In genomic region chr20:53847118-53847842, GRCh38 we compare ENCODE assay signal across 11 cellular contexts.
DNase-seq lines count a peak whose midpoint lies in the region; ATAC-seq and TF ChIP-seq lines count a peak whose summit lies in the region.
"Had no signal": no experiment of that assay in that cellular context is flagged by ENCODE, and none has a peak within 500 bp of the region (broad histone marks: within the 10 kb centered on the region; RNA-seq: fewer than 3 reads in every experiment).

No MANE protein-coding gene starts in this region.

- no peak overlapping the region for H3K56ac ChIP-seq in H9 (ENCODE audit: insufficient read length, low read depth, low read length)

- WGBS in mammary epithelial cell (ENCODE audit: low coverage, missing lambda C conversion rate): 72% methylated on average over 8 of the region's 8 CpGs
- 22% methylated on average over 8 of the region's 8 CpGs for WGBS in thymus
- no CpG with 5 or more reads among the region's 8 CpGs for WGBS in H9 (ENCODE audit: extremely low coverage, insufficient read length, low lambda C conversion rate)

- H3K27ac ChIP-seq in mammary epithelial cell (ENCODE audit: insufficient read depth, low read depth, low read length): no peak overlapping the region
- no peak overlapping the region for H3K27ac ChIP-seq in breast epithelium
- no peak overlapping the region for H3K27ac ChIP-seq in MM.1S (ENCODE audit: low read length)
- peak overlapping the region; percentile 75 for H3K27ac ChIP-seq in thymus (ENCODE audit: low read depth)
- no peak overlapping the region for H3K27ac ChIP-seq in H9 (ENCODE audit: insufficient read length, low read depth, low read length)

- H3K4ac ChIP-seq in H9 (ENCODE audit: low read depth, low read length): no peak overlapping the region

- in situ Hi-C loops in mammary epithelial cell (cut with MboI; ENCODE audit: low sequenced_read_pairs in 2 of 2): no loop called here

- no peak overlapping the region for H2BK120ac ChIP-seq in H9 (ENCODE audit: low read depth, low read length, poor library complexity, severe bottlenecking)

- H3K9ac ChIP-seq in mammary epithelial cell (ENCODE audit: insufficient read depth, low read length) (no peak overlapping the region), MM.1S (ENCODE audit: low read length) (no peak overlapping the region), H9 (ENCODE audit: extremely low read depth, insufficient read length, low read length) (no peak overlapping the region)

- H3K4me1 Mint-ChIP-seq in activated naive CD8-positive, alpha-beta T cell (ENCODE audit: low read depth): peaks cover 70% of the 10 kb centered on the region
- H3K4me1 Mint-ChIP-seq in H9: peaks cover 8 to 9% of the 10 kb centered on the region in 2 experiments; a peak in 3 of 4 replicates

- no peak overlapping the region for H2BK15ac ChIP-seq in H9 (ENCODE audit: low read depth, low read length)

- H3K79me2 ChIP-seq in mammary epithelial cell (ENCODE audit: insufficient read depth, low read length): no peaks in the 10 kb centered on the region
- H3K79me2 ChIP-seq in MM.1S (ENCODE audit: low read length): no peaks in the 10 kb centered on the region
- no peaks in the 10 kb centered on the region for H3K79me2 ChIP-seq in H9 (ENCODE audit: insufficient read depth, low read length)

- H3K23me2 ChIP-seq in H9 (ENCODE audit: insufficient read length, low read depth, low read length, poor library complexity, severe bottlenecking): no peaks in the 10 kb centered on the region

- H3K9me3 Mint-ChIP-seq in activated naive CD8-positive, alpha-beta T cell (ENCODE audit: low read depth): no peaks in the 10 kb centered on the region
- no peaks in the 10 kb centered on the region for H3K9me3 Mint-ChIP-seq in H9

- H3K4me3 ChIP-seq in mammary epithelial cell (replicated peaks in 1 of 3; ENCODE audit: insufficient read depth in 1 of 3, low read depth in 2 of 3, low read length in 3 of 3) (no peak overlapping the region), breast epithelium (no peak overlapping the region), MM.1S (ENCODE audit: low read length) (0 out of 2 replicates have a peak overlapping the region, but pooled peaks have one; percentile 0), thymus (ENCODE audit: low read length) (no peak overlapping the region)

- DNase-seq in mammary epithelial cell: no peak
- no peak for DNase-seq in breast epithelium (ENCODE audit: low spot score in 2 of 2)
- peak; percentile 34 for DNase-seq in MM.1S
- DNase-seq in H9: no peak
- DNase-seq in sciatic nerve (ENCODE audit: low spot score): no peak
- DNase-seq: NK-92 treated with Interleukin-12 subunit alpha and Interleukin-12 subunit beta, amount 100 ng/mL, for 24 hours had no signal

- ATAC-seq in HG03571 (IDR thresholded peaks at IDR 0.05; ENCODE audit: unreplicated experiment) (no peak), sciatic nerve (no peak)
- ATAC-seq: esophagus mucosa, left lobe of liver had no signal

- no peak overlapping the region for H2AK5ac ChIP-seq in H9 (ENCODE audit: insufficient read length, low read length)

- no peak overlapping the region for H2BK5ac ChIP-seq in H9 (ENCODE audit: insufficient read length, low read length)

- no peaks in the 10 kb centered on the region for H4K20me1 ChIP-seq in mammary epithelial cell (ENCODE audit: insufficient read depth, low read length)
- no peaks in the 10 kb centered on the region for H4K20me1 ChIP-seq in MM.1S (ENCODE audit: insufficient read depth, low read length)
- H4K20me1 ChIP-seq in H9 (ENCODE audit: control insufficient read depth, insufficient read depth, insufficient read length): no peaks in the 10 kb centered on the region

- H3K4me3 Mint-ChIP-seq in activated naive CD8-positive, alpha-beta T cell: peak overlapping the region; percentile 74
- no peak overlapping the region for H3K4me3 Mint-ChIP-seq in H9

- peak overlapping the region; percentile 55 for H2AFZ ChIP-seq in mammary epithelial cell (ENCODE audit: low read depth, low read length)
- no peak overlapping the region for H2AFZ ChIP-seq in MM.1S (ENCODE audit: low read length)
- no peak overlapping the region for H2AFZ ChIP-seq in H9 (ENCODE audit: low read length)

- no peak overlapping the region for H3K18ac ChIP-seq in H9 (ENCODE audit: insufficient read length, low read depth, low read length)

- H3K23ac ChIP-seq in H9 (ENCODE audit: insufficient read length, low read depth, low read length): no peak overlapping the region

- no peak for TF ChIP-seq POLR2A in breast epithelium (IDR thresholded peaks at IDR 0.05)

- H3K36me3 ChIP-seq in mammary epithelial cell (ENCODE audit: insufficient read depth, low read length): no peaks in the 10 kb centered on the region
- H3K36me3 ChIP-seq in breast epithelium: no peaks in the 10 kb centered on the region
- H3K36me3 ChIP-seq in MM.1S (replicated peaks; ENCODE audit: insufficient read depth, low read length): no peaks in the 10 kb centered on the region
- H3K36me3 ChIP-seq in thymus (ENCODE audit: control insufficient read depth, insufficient read depth): no peaks in the 10 kb centered on the region

- H4K8ac ChIP-seq in H9 (replicated peaks; ENCODE audit: insufficient read length, low read depth, low read length): no peak overlapping the region

- CTCF ChIA-PET in mammary epithelial cell (lab: Charles Lee; ENCODE audit: low non-redundant PET): no interaction called here

- H3K79me1 ChIP-seq in H9 (ENCODE audit: insufficient read depth, low read depth, low read length, poor library complexity, severe bottlenecking): no peaks in the 10 kb centered on the region

- H3K27me3 ChIP-seq in mammary epithelial cell (ENCODE audit: insufficient read depth, low read length): no peaks in the 10 kb centered on the region
- H3K27me3 ChIP-seq in breast epithelium: no peaks in the 10 kb centered on the region
- H3K27me3 ChIP-seq in MM.1S (replicated peaks; ENCODE audit: insufficient read depth, low read length): no peaks in the 10 kb centered on the region
- no peaks in the 10 kb centered on the region for H3K27me3 ChIP-seq in thymus (ENCODE audit: control insufficient read depth, insufficient read depth)
- no peaks in the 10 kb centered on the region for H3K27me3 ChIP-seq in H9 (ENCODE audit: insufficient read depth, low read length)

- H3K4me1 ChIP-seq in mammary epithelial cell (ENCODE audit: insufficient read depth, low read length) (peaks cover 16% of the 10 kb centered on the region), breast epithelium (no peaks in the 10 kb centered on the region), MM.1S (ENCODE audit: low read length) (peaks cover 31% of the 10 kb centered on the region), thymus (ENCODE audit: control insufficient read depth, insufficient read depth, low read length) (peaks cover 33% of the 10 kb centered on the region), H9 (ENCODE audit: insufficient read depth, low read length) (no peaks in the 10 kb centered on the region; the same call in 1 of the 2 replicates)

- no peaks in the 10 kb centered on the region for H3K27me3 Mint-ChIP-seq in activated naive CD8-positive, alpha-beta T cell
- H3K27me3 Mint-ChIP-seq in H9 (ENCODE audit: low read depth): no peaks in the 10 kb centered on the region

- H3K27ac Mint-ChIP-seq in activated naive CD8-positive, alpha-beta T cell: peak overlapping the region; percentile 81
- no peak overlapping the region; a peak in 1 of 7 replicates for H3K27ac Mint-ChIP-seq in H9

- H3K9me2 ChIP-seq in MM.1S (replicated peaks; ENCODE audit: insufficient read depth, low read length): 0 out of 2 replicates have a peak, but pooled peaks cover 4% of the 10 kb centered on the region

- no peak overlapping the region for H3K4me2 ChIP-seq in mammary epithelial cell (ENCODE audit: insufficient read depth, low read depth, low read length)
- peak overlapping the region; percentile 44; the same call in 1 of the 2 replicates for H3K4me2 ChIP-seq in MM.1S (ENCODE audit: low read depth, low read length)
- no peak overlapping the region for H3K4me2 ChIP-seq in H9 (ENCODE audit: insufficient read depth, insufficient read length, low read length)

- H2BK12ac ChIP-seq in H9 (ENCODE audit: insufficient read length, low read depth, low read length): no peak overlapping the region

- H3K14ac ChIP-seq in H9 (ENCODE audit: insufficient read depth, low read length): no peak overlapping the region

- no peaks in the 10 kb centered on the region for H3K36me3 Mint-ChIP-seq in activated naive CD8-positive, alpha-beta T cell
- H3K36me3 Mint-ChIP-seq in H9 (ENCODE audit: insufficient read depth in 1 of 3, low read depth in 3 of 3): no peaks in the 10 kb centered on the region

- dilution Hi-C loops in mammary epithelial cell (cut with HindIII; ENCODE audit: low sequenced_read_pairs): no loop called here

- H3K9me3 ChIP-seq in mammary epithelial cell (replicated peaks; ENCODE audit: insufficient read depth, low read length) (no peaks in the 10 kb centered on the region), breast epithelium (no peaks in the 10 kb centered on the region), MM.1S (replicated peaks; ENCODE audit: insufficient read depth, low read length) (no peaks in the 10 kb centered on the region), thymus (ENCODE audit: control insufficient read depth) (no peaks in the 10 kb centered on the region), H9 (ENCODE audit: control insufficient read depth, low read depth, low read length) (no peaks in the 10 kb centered on the region)

- H3F3A ChIP-seq in MM.1S (ENCODE audit: insufficient read depth, low read length): peaks cover 11% of the 10 kb centered on the region

- BruUV-seq in mammary epithelial cell (replicated peaks; lab: Mats Ljungman, UMichigan): no TSS peak

- no peak overlapping the region for H2BK20ac ChIP-seq in H9 (ENCODE audit: low read depth, low read length, poor library complexity, severe bottlenecking)

- intact Hi-C loops in mammary epithelial cell (cut with micrococcal nuclease): no loop called here
- intact Hi-C loops in breast epithelium (cut with DNase I; ENCODE audit: low total_unique reads): no loop called here
- intact Hi-C loops in sciatic nerve (cut with DNase I): no loop called here

- H4K5ac ChIP-seq in H9 (ENCODE audit: insufficient read length, low read depth, low read length): no peak overlapping the region

- TF ChIP-seq CTCF in mammary epithelial cell (conservative IDR thresholded peaks at IDR 0.05 in 1 of 2, IDR thresholded peaks at IDR 0.05 in 1 of 2; ENCODE audit: extremely low read depth in 1 of 2, insufficient read depth in 1 of 2, low read depth in 1 of 2, low read length in 2 of 2) (no peak), breast epithelium (IDR thresholded peaks at IDR 0.05) (no peak), MM.1S (IDR thresholded peaks at IDR 0.05; ENCODE audit: low read length) (no peak), H9 (conservative IDR thresholded peaks at IDR 0.05) (no peak)

- H3T11ph ChIP-seq in H9 (ENCODE audit: low read length): no peak overlapping the region

- no peak overlapping the region for H4K91ac ChIP-seq in H9 (ENCODE audit: insufficient read length, low read depth, low read length)
